In genomic region chr14:70955543-70956480, GRCh38 we compare ENCODE assay signal across 8 cellular contexts. TPM values are rescaled to one million over a fixed set of nuclear protein-coding genes. Genes with fewer than 3 reads are reported as not detected.
DNase-seq lines count a peak whose midpoint lies in the region; ATAC-seq, FAIRE-seq and TF ChIP-seq lines count a peak whose summit lies in the region.

No MANE protein-coding gene starts in this region.

- H3K9me3 ChIP-seq in AG04450 (ENCODE audit: control insufficient read depth, insufficient read depth, low read length) (no peaks in the 10 kb centered on the region), RWPE2 (ENCODE audit: severe bottlenecking) (no peaks in the 10 kb centered on the region)

- ATAC-seq in RWPE2 (ENCODE audit: low read depth), result peak; percentile 58; the same call in 1 of the 3 replicates
- no peak for ATAC-seq in HG03521 (IDR thresholded peaks at IDR 0.05; ENCODE audit: unreplicated experiment)

- H3K27ac ChIP-seq in AG04450 (ENCODE audit: low read depth, low read length) (no peak overlapping the region), RWPE2 (ENCODE audit: poor library complexity, severe bottlenecking) (no peak overlapping the region)

- DNase-seq in AG04450 (ENCODE audit: low read depth, low spot score), result peak; percentile 7
- DNase-seq in RWPE2 (ENCODE audit: low spot score), result no peak
- peak; percentile 23 for DNase-seq in bronchial epithelial cell (ENCODE audit: low read depth)
- peak; percentile 51 for DNase-seq in myocyte (ENCODE audit: low read depth)
- DNase-seq in NCI-H226, result no peak
- no peak for DNase-seq in NCI-H2107 (lab: John Stamatoyannopoulos, UW)

- POLR2A ChIA-PET in AG04450 (lab: Yijun Ruan, JAX), result no interaction called here

- no peak for FAIRE-seq in bronchial epithelial cell (lab: Jason Lieb, UNC)

- no peaks in the 10 kb centered on the region for H3K4me1 ChIP-seq in RWPE2 (ENCODE audit: insufficient read depth, poor library complexity, severe bottlenecking)

- H3K4me3 ChIP-seq in AG04450 (ENCODE audit: low read depth, low read length), result no peak overlapping the region
- no peak overlapping the region for H3K4me3 ChIP-seq in RWPE2 (ENCODE audit: severe bottlenecking)
- H3K4me3 ChIP-seq in bronchial epithelial cell (ENCODE audit: low read depth, low read length), result no peak overlapping the region

- peak; percentile 78 for TF ChIP-seq CTCF in AG04450 (IDR thresholded peaks at IDR 0.05; ENCODE audit: low read depth, low read length)
- peak; percentile 81 for TF ChIP-seq CTCF in GM12872 (IDR thresholded peaks at IDR 0.05; ENCODE audit: insufficient read depth, low read depth, low read length)
- peak; percentile 93 for TF ChIP-seq CTCF in RWPE2 (IDR thresholded peaks at IDR 0.05; ENCODE audit: poor library complexity, severe bottlenecking)
- TF ChIP-seq CTCF in bronchial epithelial cell (IDR thresholded peaks at IDR 0.05; ENCODE audit: insufficient read depth, low read length, severe bottlenecking), result peak; percentile 40

- CTCF ChIA-PET in AG04450 (lab: Charles Lee), result interaction anchor here (0.6 to 6.5 kb wide), 15 partner anchors 12 to 138 kb away, joined by 3 to 28 read pairs (median 4); partner anchors contain the start of gene PCNX1

- H3K36me3 ChIP-seq in RWPE2 (ENCODE audit: low read depth), result peaks cover 38% of the 10 kb centered on the region
- no peaks in the 10 kb centered on the region for H3K36me3 ChIP-seq in bronchial epithelial cell (ENCODE audit: control insufficient read depth, insufficient read depth, low read length)

- H3K27me3 ChIP-seq in AG04450 (ENCODE audit: control insufficient read depth, insufficient read depth, low read length) (no peaks in the 10 kb centered on the region), RWPE2 (ENCODE audit: insufficient read depth, poor library complexity, severe bottlenecking) (no peaks in the 10 kb centered on the region), bronchial epithelial cell (ENCODE audit: control insufficient read depth, insufficient read depth, low read length) (no peaks in the 10 kb centered on the region)

RNA-seq across cellular contexts. Expression of gene PCNX1, which starts 48.6 kb away (rescaled TPM):
- 47.1 and 54.2 TPM in 2 replicates for polyA plus RNA-seq in AG04450 (2011; rRNA removed)
- 144 and 163 TPM in 2 replicates for polyA minus RNA-seq in AG04450 (2011; rRNA and poly(A)+ RNA removed)
- 24.5 and 34.4 TPM in 2 replicates for total RNA-seq in bronchial epithelial cell
- 36.4 and 42.1 TPM in 2 replicates for total RNA-seq in myocyte
- polyA plus RNA-seq in myocyte (2012), result 11.6 TPM

Comparison
In these comparisons a context has a peak if more than half of its experiments do, and no peak if none do; other contexts are left out.
1. DNase-seq: peak in AG04450 (single experiment), bronchial epithelial cell (single experiment) and myocyte (single experiment); none in RWPE2 (single experiment), NCI-H226 (single experiment) and NCI-H2107 (single experiment).
2. CTCF ChIP-seq: peak in every context shown above with its lines; median percentile 93 in RWPE2; 81 in GM12872; 78 in AG04450; 40 in bronchial epithelial cell.